Comparison of ENCODE assay signal across 8 cellular contexts in the genomic region with DNA sequence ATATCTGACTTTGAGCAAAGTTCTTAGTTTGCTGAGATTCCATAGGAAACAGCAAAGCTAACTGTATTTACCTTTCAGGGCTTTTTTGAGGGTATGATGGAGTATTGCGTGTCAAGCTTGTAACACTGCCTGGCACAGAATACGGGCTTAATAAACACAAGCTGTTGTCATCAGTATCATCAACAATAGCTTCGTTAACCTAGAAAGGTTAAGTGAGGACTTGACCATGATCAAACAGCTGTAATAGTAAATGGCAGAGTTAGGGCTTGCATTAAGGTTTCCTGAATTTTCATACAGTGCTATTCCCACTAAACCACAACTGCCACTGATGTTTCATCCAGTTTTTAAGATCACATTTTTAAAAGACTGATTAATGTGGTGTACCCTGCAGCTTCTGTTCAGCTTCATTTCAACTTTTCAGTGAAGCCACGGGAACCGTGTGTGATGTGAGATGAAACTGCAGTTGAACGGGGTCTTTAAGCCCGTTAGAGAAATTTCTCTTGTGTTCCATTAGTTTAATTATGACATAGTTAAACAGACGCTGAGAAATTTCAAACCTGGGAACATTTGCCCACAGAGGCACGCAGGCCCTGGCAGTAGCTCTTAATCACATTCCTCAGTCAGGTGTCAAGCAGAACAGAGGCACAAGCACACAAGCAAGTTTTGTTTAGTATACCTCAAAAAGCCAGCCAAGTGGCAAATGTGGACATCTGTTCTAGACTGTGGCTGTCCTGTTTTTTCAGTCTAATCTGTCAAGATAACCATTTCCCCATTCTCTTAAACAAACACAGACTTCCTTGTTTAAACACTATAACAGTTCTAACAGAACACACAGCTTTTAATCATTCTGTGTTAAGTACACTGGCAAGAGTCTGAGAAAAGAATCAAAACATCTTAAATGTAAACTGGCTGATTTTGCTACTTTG.
A peak's percentile ranks its signal among the peaks of the same experiment; 100 is the strongest.
DNase-seq lines count a peak whose midpoint lies in the region; ATAC-seq and TF ChIP-seq lines count a peak whose summit lies in the region.

No MANE protein-coding gene starts in this region.

- peak; percentile 85 for ATAC-seq in GM19395 (IDR thresholded peaks at IDR 0.05; ENCODE audit: unreplicated experiment)
- peak; percentile 77 for ATAC-seq in activated B cell treated with CpG ODN at 0.5 μM for 24 hours (ENCODE audit: low read depth)
- ATAC-seq in upper lobe of right lung, result peak; percentile 95
- ATAC-seq in HG03039 (IDR thresholded peaks at IDR 0.05; ENCODE audit: unreplicated experiment), result no peak
- no peak for ATAC-seq in HG03095 (IDR thresholded peaks at IDR 0.05; ENCODE audit: unreplicated experiment)

- no peaks in the 10 kb centered on the region for H3K36me3 ChIP-seq in upper lobe of right lung

- H3K27ac ChIP-seq in upper lobe of right lung, result peak overlapping the region; percentile 59

- no peaks in the 10 kb centered on the region for H3K9me3 ChIP-seq in upper lobe of right lung

- peaks cover 38% of the 10 kb centered on the region for H3K4me1 Mint-ChIP-seq in activated B cell treated with CpG ODN at 0.5 μM for 24 hours

- DNase-seq in LNCaP clone FGC (ENCODE audit: low read depth) (peak; percentile 88), activated B cell treated with CpG ODN at 0.5 μM for 24 hours (no peak), inferior parietal cortex (ENCODE audit: extremely low spot score) (peak; percentile 64), upper lobe of right lung (no peak), SW 1271 (lab: John Stamatoyannopoulos, UW) (no peak)

- no peaks in the 10 kb centered on the region for H3K9me3 Mint-ChIP-seq in activated B cell treated with CpG ODN at 0.5 μM for 24 hours

- H3K27ac Mint-ChIP-seq in activated B cell treated with CpG ODN at 0.5 μM for 24 hours, result peak overlapping the region; percentile 56

- POLR2A ChIA-PET in activated B cell treated with CpG ODN at 0.5 μM for 24 hours (lab: Charles Lee), result interaction anchor here (0.5 to 1.3 kb wide), 9 partner anchors 13 to 600 kb away, joined by 3 to 6 read pairs (median 3); no protein-coding TSS in a partner anchor

- TF ChIP-seq CTCF in LNCaP clone FGC (IDR thresholded peaks at IDR 0.05; ENCODE audit: control insufficient read depth, extremely low read depth, insufficient read depth) (no peak), activated B cell treated with CpG ODN at 0.5 μM for 24 hours (IDR thresholded peaks at IDR 0.05) (no peak), upper lobe of right lung (IDR thresholded peaks at IDR 0.05) (no peak)

- H3K36me3 Mint-ChIP-seq in activated B cell treated with CpG ODN at 0.5 μM for 24 hours (ENCODE audit: low read depth), result no peaks in the 10 kb centered on the region

- intact Hi-C loops in activated B cell treated with CpG ODN at 0.5 μM for 24 hours (cut with micrococcal nuclease), result loop anchor here (1.0 to 5.0 kb wide), 2 partner anchors 15 to 148 kb away; a partner anchor contains a TSS
- intact Hi-C loops in upper lobe of right lung (cut with DNase I), result no loop called here

- H3K4me1 ChIP-seq in upper lobe of right lung, result peaks cover 29% of the 10 kb centered on the region

- H3K4me3 ChIP-seq in LNCaP clone FGC (ENCODE audit: low read depth, low read length) (no peak overlapping the region), upper lobe of right lung (no peak overlapping the region)

- no peaks in the 10 kb centered on the region for H3K27me3 Mint-ChIP-seq in activated B cell treated with CpG ODN at 0.5 μM for 24 hours

- H3K27me3 ChIP-seq in upper lobe of right lung, result no peaks in the 10 kb centered on the region

- H3K4me3 Mint-ChIP-seq in activated B cell treated with CpG ODN at 0.5 μM for 24 hours, result peak overlapping the region; percentile 50

- CTCF ChIA-PET in activated B cell treated with CpG ODN at 0.5 μM for 24 hours (lab: Charles Lee), result no interaction called here

Comparison
In these comparisons a context has a peak if more than half of its experiments do, and no peak if none do; other contexts are left out.
1. ATAC-seq: peak in GM19395 (single experiment), activated B cell treated with CpG ODN at 0.5 μM for 24 hours (single experiment) and upper lobe of right lung (single experiment); none in HG03039 (single experiment) and HG03095 (single experiment).
2. DNase-seq: peak in LNCaP clone FGC (single experiment) and inferior parietal cortex (single experiment); none in activated B cell treated with CpG ODN at 0.5 μM for 24 hours (single experiment), upper lobe of right lung (single experiment) and SW 1271 (0 of 2).